ENCODE assay signal across 14 cellular contexts in the genomic region with DNA sequence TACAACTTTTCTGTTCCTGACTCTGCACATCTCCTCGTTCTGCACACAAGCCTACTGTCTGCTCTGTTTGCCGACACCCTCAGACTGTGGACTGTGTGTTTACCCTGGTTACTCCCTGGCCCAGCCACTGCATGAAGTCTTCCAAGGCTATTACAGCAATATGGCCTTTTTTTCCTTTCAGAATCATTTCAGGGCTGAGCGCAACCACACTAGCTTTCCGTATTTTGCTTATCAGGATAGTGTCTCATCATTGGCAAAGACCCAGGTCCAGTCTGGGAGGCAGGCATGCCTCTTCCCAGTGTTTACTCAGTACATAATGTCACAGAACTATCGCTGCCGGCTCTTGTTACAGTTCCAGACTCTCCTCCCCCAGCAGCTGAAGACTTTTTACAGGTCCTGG. TPM values are rescaled to one million over a fixed set of nuclear protein-coding genes. Genes with fewer than 3 reads are reported as not detected.
DNase-seq lines count a peak whose midpoint lies in the region; ATAC-seq, FAIRE-seq and TF ChIP-seq lines count a peak whose summit lies in the region.
"Had no signal": no experiment of that assay in that cellular context is flagged by ENCODE, and none has a peak within 500 bp of the region (broad histone marks: within the 10 kb centered on the region; RNA-seq: fewer than 3 reads in every experiment).

No MANE protein-coding gene starts in this region.

- no peak for TF ChIP-seq CTCF in mesothelial cell of epicardium (IDR thresholded peaks at IDR 0.05; ENCODE audit: unreplicated experiment)
- TF ChIP-seq CTCF in upper lobe of left lung (IDR thresholded peaks at IDR 0.05), result no peak
- no peak for TF ChIP-seq CTCF in RWPE1 (conservative IDR thresholded peaks at IDR 0.05; ENCODE audit: low read depth)

- ATAC-seq in upper lobe of left lung (ENCODE audit: low FRiP score in 2 of 2) (peak; percentile 61 to 93), HG02678 (IDR thresholded peaks at IDR 0.05; ENCODE audit: unreplicated experiment) (no peak)

- TF ChIP-seq EP300 in upper lobe of left lung (IDR thresholded peaks at IDR 0.05), result no peak

- H3K36me3 Mint-ChIP-seq in mesothelial cell of epicardium, result no peaks in the 10 kb centered on the region
- H3K36me3 Mint-ChIP-seq: activated CD4-positive, alpha-beta memory T cell treated with anti-CD3 and anti-CD28 coated beads for 36 hours; activated naive CD8-positive, alpha-beta T cell treated with anti-CD3 and anti-CD28 coated beads, Interleukin-2, amount 10 ng/mL, durations not matched to agents 7 days and 5 days had no signal

- H3K9me3 ChIP-seq in upper lobe of left lung, result no peaks in the 10 kb centered on the region

- peak overlapping the region in 1 of 4 donors; percentile 4 for H3K27ac ChIP-seq in upper lobe of left lung
- H3K27ac ChIP-seq in RWPE1, result no peak overlapping the region

- FAIRE-seq in endometrium (lab: Jason Lieb, UNC), result peak; percentile 93
- FAIRE-seq: endothelial cell of umbilical vein, keratinocyte had no signal

- H3K4me1 ChIP-seq in upper lobe of left lung, result peaks cover 0 to 7% (median 2%) of the 10 kb centered on the region in 4 donors

- H3K27ac Mint-ChIP-seq in mesothelial cell of epicardium, result peak overlapping the region; percentile 54
- H3K27ac Mint-ChIP-seq: activated CD4-positive, alpha-beta memory T cell treated with anti-CD3 and anti-CD28 coated beads for 36 hours; activated naive CD8-positive, alpha-beta T cell treated with anti-CD3 and anti-CD28 coated beads, Interleukin-2, amount 10 ng/mL, durations not matched to agents 7 days and 5 days had no signal

- H3K4me3 Mint-ChIP-seq in mesothelial cell of epicardium, result peak overlapping the region; percentile 1
- H3K4me3 Mint-ChIP-seq: activated CD4-positive, alpha-beta memory T cell treated with anti-CD3 and anti-CD28 coated beads for 36 hours; activated naive CD8-positive, alpha-beta T cell treated with anti-CD3 and anti-CD28 coated beads, Interleukin-2, amount 10 ng/mL, durations not matched to agents 7 days and 5 days had no signal

- 28 to 30% methylated on average over 6 of the region's 6 CpGs for WGBS in upper lobe of left lung, 2 donors

- CTCF ChIA-PET in RWPE1 (lab: Yijun Ruan, JAX), result no interaction called here

- peaks cover 9% of the 10 kb centered on the region for H3K4me1 Mint-ChIP-seq in mesothelial cell of epicardium
- H3K4me1 Mint-ChIP-seq: activated naive CD8-positive, alpha-beta T cell treated with anti-CD3 and anti-CD28 coated beads, Interleukin-2, amount 10 ng/mL, durations not matched to agents 7 days and 5 days had no signal

- peak; percentile 0 for DNase-seq in NCI-H526 treated with DMSO at 0.1 percent for 48 hours (lab: John Stamatoyannopoulos, UW)
- DNase-seq in NCI-H526 (lab: John Stamatoyannopoulos, UW), result no peak
- peak in 1 of 2 experiments; percentile 38 for DNase-seq in mesothelial cell of epicardium (ENCODE audit: low spot score in 2 of 2, unreplicated experiment in 2 of 2)
- DNase-seq in upper lobe of left lung, result peak in 1 of 2 donors; percentile 26
- no peak for DNase-seq in RWPE1 (ENCODE audit: low spot score)
- DNase-seq in activated effector memory CD4-positive, alpha-beta T cell treated with anti-CD3 and anti-CD28 coated beads, Interleukin-2, amount 50 U/mL, for 16 hours, result no peak
- DNase-seq: activated CD4-positive, alpha-beta memory T cell treated with anti-CD3 and anti-CD28 coated beads for 36 hours; activated naive CD8-positive, alpha-beta T cell treated with anti-CD3 and anti-CD28 coated beads, Interleukin-2, amount 10 ng/mL, durations not matched to agents 7 days and 5 days; NCI-H1694 treated with DMSO at 0.1 percent for 48 hours; stimulated activated CD8-positive, alpha-beta memory T cell treated with anti-CD3 and anti-CD28 coated beads, Interleukin-4, amount 100 ng/mL, for 48 hours had no signal

- POLR2A ChIA-PET in RWPE1 (lab: Yijun Ruan, JAX; ENCODE audit: low non-redundant PET), result no interaction called here

- H3K27me3 Mint-ChIP-seq in mesothelial cell of epicardium (ENCODE audit: low read depth), result peaks cover 11% of the 10 kb centered on the region
- H3K27me3 Mint-ChIP-seq: activated CD4-positive, alpha-beta memory T cell treated with anti-CD3 and anti-CD28 coated beads for 36 hours; activated naive CD8-positive, alpha-beta T cell treated with anti-CD3 and anti-CD28 coated beads, Interleukin-2, amount 10 ng/mL, durations not matched to agents 7 days and 5 days had no signal

- no peak for TF ChIP-seq POLR2A in upper lobe of left lung (IDR thresholded peaks at IDR 0.05)

- H3K9me3 Mint-ChIP-seq in mesothelial cell of epicardium, result no peaks in the 10 kb centered on the region
- H3K9me3 Mint-ChIP-seq: activated CD4-positive, alpha-beta memory T cell treated with anti-CD3 and anti-CD28 coated beads for 36 hours; activated naive CD8-positive, alpha-beta T cell treated with anti-CD3 and anti-CD28 coated beads, Interleukin-2, amount 10 ng/mL, durations not matched to agents 7 days and 5 days had no signal

- no peaks in the 10 kb centered on the region for H3K27me3 ChIP-seq in upper lobe of left lung

- H3K36me3 ChIP-seq in upper lobe of left lung, result no peaks in the 10 kb centered on the region

- H3K4me3 ChIP-seq in upper lobe of left lung, result peak overlapping the region in 1 of 4 donors; percentile 6

RNA-seq across cellular contexts. Expression of a gene that starts 10.1 kb away (rescaled TPM):
- total RNA-seq in mesothelial cell of epicardium (0.35 to 0.96 TPM (median 0.47 TPM) in 3 replicates), upper lobe of left lung (10 to 100 TPM in 5 of 6 donors, under 1 TPM in 1; 0.92 to 42.6 (median 14.8) TPM)
- total RNA-seq: activated CD4-positive, alpha-beta memory T cell treated with anti-CD3 and anti-CD28 coated beads for 36 hours; activated naive CD8-positive, alpha-beta T cell treated with anti-CD3 and anti-CD28 coated beads, Interleukin-2, amount 10 ng/mL, durations not matched to agents 7 days and 5 days; endothelial cell of umbilical vein had no signal
